In the genomic region with DNA sequence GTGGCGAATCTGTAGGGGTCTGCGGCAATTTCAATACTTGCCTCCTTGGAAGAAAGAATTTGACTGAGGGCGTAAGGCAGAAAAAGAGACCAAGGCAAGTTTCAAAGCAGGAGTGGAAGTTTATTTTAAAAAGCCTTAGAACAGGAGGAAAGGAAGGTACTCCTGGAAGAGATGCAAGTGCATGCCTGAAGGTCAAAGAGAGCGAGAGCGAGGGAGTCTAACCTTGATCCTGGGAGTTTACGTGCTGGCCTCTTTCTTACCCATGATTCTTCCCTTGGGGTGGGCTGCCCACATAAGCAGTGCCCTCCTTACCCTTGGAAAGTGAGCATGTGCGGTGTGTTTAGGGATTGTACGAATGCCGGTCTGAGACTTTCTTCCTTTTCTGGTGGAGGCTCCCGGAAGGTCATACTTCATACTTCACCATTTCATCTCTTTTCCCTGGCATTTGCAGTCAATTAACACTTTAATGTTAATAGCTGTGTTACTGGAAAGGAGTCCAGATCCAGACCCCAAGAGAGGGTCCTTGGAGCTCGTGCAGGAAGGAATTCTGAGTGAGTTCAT, we compare ENCODE assay signal across 8 cellular contexts. TPM values are rescaled to one million over a fixed set of nuclear protein-coding genes. Genes with fewer than 3 reads are reported as not detected.
DNase-seq lines count a peak whose midpoint lies in the region; ATAC-seq and TF ChIP-seq lines count a peak whose summit lies in the region.

No MANE protein-coding gene starts in this region.

- H3K4me2 ChIP-seq in smooth muscle cell: peak overlapping the region; percentile 89

- no peaks in the 10 kb centered on the region for H3K36me3 ChIP-seq in smooth muscle cell (ENCODE audit: low read depth)

- no peak for TF ChIP-seq CTCF in VCaP (conservative IDR thresholded peaks at IDR 0.05)
- no peak for TF ChIP-seq CTCF in fibroblast of the aortic adventitia (IDR thresholded peaks at IDR 0.05; ENCODE audit: insufficient read depth, low read length)
- no peak for TF ChIP-seq CTCF in smooth muscle cell (IDR thresholded peaks at IDR 0.05; ENCODE audit: borderline replicate concordance, insufficient read depth, poor library complexity, severe bottlenecking)

- H3K4me1 ChIP-seq in smooth muscle cell (ENCODE audit: low read depth): peaks cover 17% of the 10 kb centered on the region

- no peaks in the 10 kb centered on the region for H4K20me1 ChIP-seq in smooth muscle cell (ENCODE audit: low read depth)

- ATAC-seq in GM21786 (IDR thresholded peaks at IDR 0.05; ENCODE audit: unreplicated experiment): peak; percentile 16

- H3K9ac ChIP-seq in smooth muscle cell (ENCODE audit: low read depth): peak overlapping the region; percentile 63

- peak overlapping the region; percentile 81 for H2AFZ ChIP-seq in smooth muscle cell (ENCODE audit: low read depth)

- peaks cover 4% of the 10 kb centered on the region for H3F3A ChIP-seq in smooth muscle cell (ENCODE audit: low read depth)

- peak overlapping the region; percentile 56 for H3K4me3 ChIP-seq in fibroblast of the aortic adventitia (ENCODE audit: low read depth, low read length)
- H3K4me3 ChIP-seq in smooth muscle cell: peak overlapping the region; percentile 56

- H3K27ac ChIP-seq in VCaP (peak overlapping the region; percentile 3; the same call in 1 of the 2 replicates), smooth muscle cell (ENCODE audit: low read depth) (peak overlapping the region; percentile 56)

- DNase-seq in fibroblast of the aortic adventitia (ENCODE audit: low read depth): no peak
- DNase-seq in smooth muscle cell (lab: John Stamatoyannopoulos, UW; ENCODE audit: unreplicated experiment): no peak
- DNase-seq in NCI-H69 (lab: John Stamatoyannopoulos, UW): no peak
- no peak for DNase-seq in medulla oblongata (ENCODE audit: extremely low spot score)
- no peak for DNase-seq in NCI-H345 treated with DMSO at 0.1 percent for 48 hours (lab: John Stamatoyannopoulos, UW; ENCODE audit: unreplicated experiment)
- no peak for DNase-seq in NCI-H446 (lab: John Stamatoyannopoulos, UW)

- no peaks in the 10 kb centered on the region for H3K79me2 ChIP-seq in smooth muscle cell (ENCODE audit: low read depth)

- 75% methylated on average over 11 of the region's 11 CpGs for WGBS in smooth muscle cell (ENCODE audit: low lambda C conversion rate)

- H3K9me3 ChIP-seq in smooth muscle cell (replicated peaks; ENCODE audit: low read depth): no peaks in the 10 kb centered on the region

- no peaks in the 10 kb centered on the region for H3K27me3 ChIP-seq in smooth muscle cell (ENCODE audit: low read depth)

RNA-seq across cellular contexts. Expression of gene ARSD, which starts 40.0 kb away (rescaled TPM):
- 6.5 and 12.0 TPM in 2 replicates for total RNA-seq in fibroblast of the aortic adventitia (ENCODE audit: low replicate concordance)
- total RNA-seq in smooth muscle cell: 17.1 and 30.7 TPM in 2 replicates
- 21.1 and 25.6 TPM in 2 replicates for polyA plus RNA-seq in smooth muscle cell
